In the genomic region with DNA sequence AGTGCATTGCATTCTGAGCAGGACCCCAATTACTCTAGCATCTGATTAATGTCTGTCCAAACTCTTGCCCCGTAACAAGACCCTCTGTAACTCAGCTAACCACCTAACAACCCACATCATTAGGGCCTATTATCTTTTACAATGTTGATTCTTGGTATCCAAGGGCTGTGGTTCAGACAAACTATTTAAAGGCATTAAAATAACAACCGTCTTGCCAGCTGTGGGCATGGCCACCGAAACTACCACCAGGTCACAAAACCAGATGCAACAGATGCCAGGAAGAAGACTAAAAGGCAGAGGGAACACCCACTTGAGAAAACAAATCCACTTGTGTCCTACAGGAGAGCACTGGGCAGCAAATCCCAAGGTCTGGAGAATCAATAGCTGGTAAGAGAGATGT, we compare ENCODE assay signal across 24 cellular contexts.
DNase-seq lines count a peak whose midpoint lies in the region; ATAC-seq and TF ChIP-seq lines count a peak whose summit lies in the region.
"Had no signal": no experiment of that assay in that cellular context is flagged by ENCODE, and none has a peak within 500 bp of the region (broad histone marks: within the 10 kb centered on the region; RNA-seq: fewer than 3 reads in every experiment).

No MANE protein-coding gene starts in this region.

- no peaks in the 10 kb centered on the region for H3K27me3 Mint-ChIP-seq in progenitor cell of endocrine pancreas
- peaks cover 0 to 21% (median 7%) of the 10 kb centered on the region in 5 donors for H3K27me3 Mint-ChIP-seq in naive thymus-derived CD4-positive, alpha-beta T cell

- DNase-seq in LHCN-M2 (ENCODE audit: low read depth) (peak; percentile 18), NCI-H526 treated with DMSO at 0.1 percent for 48 hours (lab: John Stamatoyannopoulos, UW) (peak; percentile 5), RPMI8226 (peak; percentile 14), progenitor cell of endocrine pancreas (ENCODE audit: low spot score, unreplicated experiment) (no peak), AG08395 (ENCODE audit: low spot score) (no peak), germinal center (ENCODE audit: low spot score) (no peak)
- DNase-seq in naive thymus-derived CD4-positive, alpha-beta T cell: no peak
- DNase-seq: BE2C; CD8-positive, alpha-beta memory T cell; DMS 273 treated with DMSO at 0.1 percent for 48 hours; DND-41; H7; NCI-H1048; NCI-H1417; NCI-H1694; NCI-H2081; NCI-H2171 treated with DMSO at 0.1 percent for 48 hours; NCI-H446; NCI-H524 treated with DMSO at 0.1 percent for 48 hours; T-cell had no signal

- TF ChIP-seq CTCF in progenitor cell of endocrine pancreas (IDR thresholded peaks at IDR 0.05; ENCODE audit: unreplicated experiment): no peak

- CTCF ChIA-PET in naive thymus-derived CD4-positive, alpha-beta T cell (lab: Charles Lee): no interaction called here

- H3K9me3 ChIP-seq in naive thymus-derived CD4-positive, alpha-beta T cell (ENCODE audit: control insufficient read depth in 2 of 3, low read length in 3 of 3): no peaks in the 10 kb centered on the region
- H3K9me3 ChIP-seq: BE2C had no signal

- intact Hi-C loops in naive thymus-derived CD4-positive, alpha-beta T cell (cut with micrococcal nuclease): no loop called here

- POLR2A ChIA-PET in naive thymus-derived CD4-positive, alpha-beta T cell (lab: Charles Lee): no interaction called here

- peak overlapping the region; percentile 73 for H3K27ac Mint-ChIP-seq in progenitor cell of endocrine pancreas
- H3K27ac Mint-ChIP-seq in naive thymus-derived CD4-positive, alpha-beta T cell: no peak overlapping the region
- H3K27ac Mint-ChIP-seq: CD14-positive monocyte; CD8-positive, alpha-beta memory T cell; T-cell had no signal

- H3K27ac ChIP-seq in naive thymus-derived CD4-positive, alpha-beta T cell (ENCODE audit: low read depth, low read length): no peak overlapping the region

- no peaks in the 10 kb centered on the region for H3K4me1 ChIP-seq in naive thymus-derived CD4-positive, alpha-beta T cell (ENCODE audit: control insufficient read depth in 2 of 2, insufficient read depth in 2 of 2, low read length in 2 of 2)
- H3K4me1 ChIP-seq: BE2C had no signal

- peaks cover 2% of the 10 kb centered on the region for H3K4me1 Mint-ChIP-seq in progenitor cell of endocrine pancreas (ENCODE audit: low read depth)
- no peaks in the 10 kb centered on the region for H3K4me1 Mint-ChIP-seq in naive thymus-derived CD4-positive, alpha-beta T cell
- H3K4me1 Mint-ChIP-seq: CD14-positive monocyte; CD8-positive, alpha-beta memory T cell; T-cell had no signal

- H3K4me3 ChIP-seq in naive thymus-derived CD4-positive, alpha-beta T cell (ENCODE audit: low read length): no peak overlapping the region
- H3K4me3 ChIP-seq: K562 had no signal

- no peaks in the 10 kb centered on the region for H3K36me3 ChIP-seq in naive thymus-derived CD4-positive, alpha-beta T cell (ENCODE audit: control insufficient read depth in 2 of 3, insufficient read depth in 3 of 3, low read length in 3 of 3)
- H3K36me3 ChIP-seq: BE2C had no signal

- no peaks in the 10 kb centered on the region for H3K27me3 ChIP-seq in naive thymus-derived CD4-positive, alpha-beta T cell (ENCODE audit: control insufficient read depth in 2 of 2, insufficient read depth in 2 of 2, low read length in 2 of 2)
- H3K27me3 ChIP-seq: BE2C had no signal

- no peaks in the 10 kb centered on the region for H3K9me3 Mint-ChIP-seq in progenitor cell of endocrine pancreas (ENCODE audit: low read depth)
- H3K9me3 Mint-ChIP-seq in naive thymus-derived CD4-positive, alpha-beta T cell: peaks cover 0 to 5% (median 0%) of the 10 kb centered on the region in 11 donors
- H3K9me3 Mint-ChIP-seq: CD8-positive, alpha-beta memory T cell; T-cell had no signal

- no peak for ATAC-seq in naive thymus-derived CD4-positive, alpha-beta T cell
- ATAC-seq in GM21515 (IDR thresholded peaks at IDR 0.05; ENCODE audit: unreplicated experiment): no peak
- ATAC-seq: K562, Right ventricle myocardium inferior, T-cell had no signal

- no peaks in the 10 kb centered on the region for H3K36me3 Mint-ChIP-seq in progenitor cell of endocrine pancreas (ENCODE audit: insufficient read depth)
- no peaks in the 10 kb centered on the region for H3K36me3 Mint-ChIP-seq in naive thymus-derived CD4-positive, alpha-beta T cell
- H3K36me3 Mint-ChIP-seq: CD14-positive monocyte; CD8-positive, alpha-beta memory T cell; T-cell had no signal

- H3K4me3 Mint-ChIP-seq in progenitor cell of endocrine pancreas (ENCODE audit: low read depth): no peak overlapping the region
- no peak overlapping the region for H3K4me3 Mint-ChIP-seq in naive thymus-derived CD4-positive, alpha-beta T cell
- H3K4me3 Mint-ChIP-seq: CD14-positive monocyte; CD8-positive, alpha-beta memory T cell; T-cell had no signal

Comparison
In these comparisons a context has a peak if more than half of its experiments do, and no peak if none do; other contexts are left out.
1. DNase-seq: peak in LHCN-M2 (single experiment), NCI-H526 treated with DMSO at 0.1 percent for 48 hours (single experiment) and RPMI8226 (single experiment); none in progenitor cell of endocrine pancreas (single experiment), naive thymus-derived CD4-positive, alpha-beta T cell (0 of 9), AG08395 (single experiment) and germinal center (single experiment).